In genomic region chr13:41144576-41144975, GRCh38 we compare ENCODE assay signal across 16 cellular contexts. TPM values are rescaled to one million over a fixed set of nuclear protein-coding genes. Genes with fewer than 3 reads are reported as not detected.
DNase-seq lines count a peak whose midpoint lies in the region; ATAC-seq and TF ChIP-seq lines count a peak whose summit lies in the region.
"Had no signal": no experiment of that assay in that cellular context is flagged by ENCODE, and none has a peak within 500 bp of the region (broad histone marks: within the 10 kb centered on the region; RNA-seq: fewer than 3 reads in every experiment).

No MANE protein-coding gene starts in this region.

- intact Hi-C loops in MCF 10A (cut with micrococcal nuclease) (no loop called here), breast epithelium (cut with DNase I; ENCODE audit: low total_unique reads) (no loop called here)

- H3K27ac ChIP-seq in breast epithelium (no peak overlapping the region), RWPE2 (ENCODE audit: poor library complexity, severe bottlenecking) (peak overlapping the region; percentile 70)
- H3K27ac ChIP-seq: BLaER1, HL-60, PC-9 had no signal

- no TSS peak for BruUV-seq in MCF 10A (replicated peaks; lab: Mats Ljungman, UMichigan)

- H3K27me3 ChIP-seq in breast epithelium (no peaks in the 10 kb centered on the region), RWPE2 (ENCODE audit: insufficient read depth, poor library complexity, severe bottlenecking) (no peaks in the 10 kb centered on the region)
- H3K27me3 ChIP-seq: BLaER1 had no signal

- DNase-seq in MCF 10A (ENCODE audit: unreplicated experiment) (no peak), breast epithelium (ENCODE audit: low spot score in 2 of 2) (no peak), RWPE2 (ENCODE audit: low spot score) (no peak), fibroblast of gingiva (ENCODE audit: low read depth) (peak; percentile 19), osteocyte (ENCODE audit: extremely low spot score, unreplicated experiment) (no peak), T-helper 9 cell (no peak), NCI-H345 (lab: John Stamatoyannopoulos, UW) (no peak)
- DNase-seq in NK-92 treated with Interleukin-12 subunit alpha and Interleukin-12 subunit beta, amount 100 ng/mL, for 24 hours (lab: John Stamatoyannopoulos, UW), result no peak
- DNase-seq: Calu3; CD8-positive, alpha-beta T cell; NCI-H1105; NCI-H2107; NCI-H526; PC-9 had no signal

- POLR2A ChIA-PET in MCF 10A (lab: Yijun Ruan, JAX), result interaction anchor here (0.6 to 3.0 kb wide), 7 partner anchors 8 to 423 kb away, joined by 3 to 17 read pairs (median 4); partner anchors contain the start of gene WBP4

- H3K4me1 ChIP-seq in breast epithelium (no peaks in the 10 kb centered on the region), RWPE2 (ENCODE audit: insufficient read depth, poor library complexity, severe bottlenecking) (peaks cover 23% of the 10 kb centered on the region)
- H3K4me1 ChIP-seq: BLaER1 had no signal

- no peak for TF ChIP-seq POLR2A in breast epithelium (IDR thresholded peaks at IDR 0.05)

- CTCF ChIA-PET in MCF 10A (lab: Yijun Ruan, JAX), result no interaction called here

- ATAC-seq in RWPE2 (ENCODE audit: low read depth), result no peak
- ATAC-seq: CD8-positive, alpha-beta T cell had no signal

- peaks cover 6% of the 10 kb centered on the region for H3K36me3 Mint-ChIP-seq in MCF 10A (ENCODE audit: insufficient read depth, unreplicated experiment)
- H3K36me3 Mint-ChIP-seq in osteocyte (ENCODE audit: unreplicated experiment), result peaks cover 3% of the 10 kb centered on the region

- H3K9me3 Mint-ChIP-seq in MCF 10A (ENCODE audit: unreplicated experiment) (peaks cover 20% of the 10 kb centered on the region), osteocyte (ENCODE audit: unreplicated experiment) (peaks cover 26% of the 10 kb centered on the region)

- H3K4me3 ChIP-seq in breast epithelium, result no peak overlapping the region
- H3K4me3 ChIP-seq in RWPE2 (ENCODE audit: severe bottlenecking), result no peak overlapping the region
- H3K4me3 ChIP-seq: BLaER1, PC-9 had no signal

- peaks cover 12% of the 10 kb centered on the region for H3K4me1 Mint-ChIP-seq in MCF 10A (ENCODE audit: insufficient read depth, unreplicated experiment)
- H3K4me1 Mint-ChIP-seq in osteocyte (ENCODE audit: unreplicated experiment), result peaks cover 13% of the 10 kb centered on the region

- TF ChIP-seq CTCF in MCF 10A (IDR thresholded peaks at IDR 0.05; ENCODE audit: unreplicated experiment), result no peak
- TF ChIP-seq CTCF in breast epithelium (IDR thresholded peaks at IDR 0.05), result no peak
- no peak for TF ChIP-seq CTCF in RWPE2 (IDR thresholded peaks at IDR 0.05; ENCODE audit: poor library complexity, severe bottlenecking)
- no peak for TF ChIP-seq CTCF in osteocyte (IDR thresholded peaks at IDR 0.05)

- H3K4me3 Mint-ChIP-seq in MCF 10A (ENCODE audit: unreplicated experiment) (no peak overlapping the region), osteocyte (ENCODE audit: unreplicated experiment) (no peak overlapping the region)
- H3K4me3 Mint-ChIP-seq: CD8-positive, alpha-beta T cell had no signal

- no peaks in the 10 kb centered on the region for H3K27me3 Mint-ChIP-seq in MCF 10A (ENCODE audit: insufficient read depth, unreplicated experiment)
- H3K27me3 Mint-ChIP-seq in osteocyte (ENCODE audit: unreplicated experiment), result no peaks in the 10 kb centered on the region

- H3K27ac Mint-ChIP-seq in MCF 10A (ENCODE audit: low read depth, unreplicated experiment), result peak overlapping the region; percentile 86
- H3K27ac Mint-ChIP-seq in osteocyte (ENCODE audit: unreplicated experiment), result peak overlapping the region; percentile 23
- H3K27ac Mint-ChIP-seq: CD8-positive, alpha-beta T cell had no signal

- H3K9me3 ChIP-seq in breast epithelium (peaks cover 18 to 23% of the 10 kb centered on the region in 2 donors), RWPE2 (ENCODE audit: severe bottlenecking) (peaks cover 8% of the 10 kb centered on the region)

- no peaks in the 10 kb centered on the region for H3K36me3 ChIP-seq in breast epithelium
- H3K36me3 ChIP-seq in RWPE2 (ENCODE audit: low read depth), result no peaks in the 10 kb centered on the region; the same call in 1 of the 2 replicates

RNA-seq across cellular contexts. Expression of gene KBTBD6, which starts 12.0 kb away (rescaled TPM):
- total RNA-seq in MCF 10A (2022) (8.1 and 8.2 TPM in 2 replicates), breast epithelium (1 to 10 TPM; 4.6 to 10.0 (median 8.2) TPM), osteocyte (9.7 and 10.5 TPM in 2 replicates)

RNA-seq across cellular contexts. Expression of gene KBTBD7, which starts 49.8 kb away (rescaled TPM):
- total RNA-seq in MCF 10A (2022), result 1.4 and 1.8 TPM in 2 replicates
- 10 to 100 TPM in 1 of 3 donors, 1 to 10 TPM in 2; 5.4 to 15.5 (median 7.9) TPM for total RNA-seq in breast epithelium
- 12.2 and 14.0 TPM in 2 replicates for total RNA-seq in osteocyte
